ENCODE assay signal across 8 cellular contexts in the genomic region with DNA sequence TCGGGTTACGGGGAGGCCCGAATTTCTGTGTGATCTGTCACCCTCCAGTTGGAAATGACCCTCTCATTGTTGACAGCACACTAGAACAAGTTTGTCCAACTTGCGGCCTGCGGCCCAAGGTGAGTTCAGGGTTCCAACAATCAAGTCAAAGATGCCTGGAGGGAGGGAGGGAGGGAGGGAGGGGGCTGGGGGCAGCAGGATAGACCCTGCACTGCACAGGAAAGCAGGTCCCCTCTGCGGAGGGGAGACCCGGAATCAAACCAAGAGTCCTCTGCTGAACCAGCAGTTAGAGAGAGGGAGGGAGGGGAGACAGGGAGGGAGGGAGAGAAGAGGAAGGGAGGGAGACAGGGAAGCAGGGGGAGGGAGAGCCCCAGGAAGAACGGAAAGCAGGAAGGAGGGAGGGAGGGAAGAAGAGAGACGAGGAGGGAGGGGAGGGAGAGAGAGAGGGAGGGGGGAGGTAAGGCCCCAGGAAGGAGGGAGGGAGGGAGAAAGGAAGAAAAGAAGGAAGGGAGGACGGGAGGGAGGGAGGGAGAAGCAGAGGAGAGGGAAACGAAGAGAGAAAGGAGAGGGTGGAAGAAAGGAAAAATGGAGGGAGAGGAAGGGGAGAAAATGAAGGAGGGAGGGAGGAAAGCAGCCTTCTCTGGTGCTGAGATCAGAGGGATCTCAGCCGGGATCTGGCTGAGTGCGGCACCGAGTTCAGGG.
DNase-seq lines count a peak whose midpoint lies in the region; ATAC-seq and TF ChIP-seq lines count a peak whose summit lies in the region.

No MANE protein-coding gene starts in this region.

- H3K36me3 ChIP-seq in ACC112 (ENCODE audit: insufficient read depth, low read length) (no peaks in the 10 kb centered on the region), MM.1S (replicated peaks; ENCODE audit: insufficient read depth, low read length) (no peaks in the 10 kb centered on the region), esophagus squamous epithelium (no peaks in the 10 kb centered on the region), neutrophil (no peaks in the 10 kb centered on the region)

- peaks cover 32% of the 10 kb centered on the region for H3K4me1 ChIP-seq in ACC112 (ENCODE audit: control insufficient read depth, insufficient read depth, low read length, unreplicated experiment)
- H3K4me1 ChIP-seq in MM.1S (ENCODE audit: low read length) = no peaks in the 10 kb centered on the region
- peaks cover 10 to 73% (median 25%) of the 10 kb centered on the region in 3 donors for H3K4me1 ChIP-seq in esophagus squamous epithelium
- peaks cover 5 to 26% of the 10 kb centered on the region in 2 experiments for H3K4me1 ChIP-seq in neutrophil (ENCODE audit: control insufficient read depth in 1 of 2, insufficient read depth in 1 of 2, low read depth in 1 of 2, low read length in 1 of 2)

- no peak for TF ChIP-seq POLR2A in esophagus squamous epithelium (IDR thresholded peaks at IDR 0.05)

- no peaks in the 10 kb centered on the region for H3K79me2 ChIP-seq in ACC112 (ENCODE audit: control insufficient read depth, insufficient read depth, low read length, unreplicated experiment)
- no peaks in the 10 kb centered on the region for H3K79me2 ChIP-seq in MM.1S (ENCODE audit: low read length)

- intact Hi-C loops in esophagus squamous epithelium (cut with DNase I) = loop anchor here (5.0 kb wide), 1 partner anchor 1147 kb away; the partner anchor contains the start of gene CDH11

- H3K4me3 ChIP-seq in ACC112 (ENCODE audit: low read depth, low read length) (peak overlapping the region; percentile 84), MM.1S (ENCODE audit: low read length) (peak overlapping the region; percentile 24; the same call in 1 of the 2 replicates), esophagus squamous epithelium (peak overlapping the region; percentile 12 to 57 (median 30)), neutrophil (ENCODE audit: low read depth in 1 of 2, low read length in 1 of 2) (peak overlapping the region; percentile 41 to 60)

- no peaks in the 10 kb centered on the region for H3K9me2 ChIP-seq in MM.1S (replicated peaks; ENCODE audit: insufficient read depth, low read length)

- 39 to 55% methylated on average over 6 to 12 of the region's 14 CpGs for WGBS in esophagus squamous epithelium, 2 donors

- H3K27ac ChIP-seq in ACC112 (ENCODE audit: low read depth, low read length) = peak overlapping the region; percentile 52
- H3K27ac ChIP-seq in MM.1S (ENCODE audit: low read length) = no peak overlapping the region
- H3K27ac ChIP-seq in esophagus squamous epithelium = peak overlapping the region in 3 of 4 donors; percentile 7 to 53 (median 24)
- H3K27ac ChIP-seq in neutrophil = peak overlapping the region; percentile 37

- peak overlapping the region; percentile 73; the same call in 1 of the 2 replicates for H3K4me2 ChIP-seq in MM.1S (ENCODE audit: low read depth, low read length)

- no peak for TF ChIP-seq CTCF in MM.1S (IDR thresholded peaks at IDR 0.05; ENCODE audit: low read length)
- no peak for TF ChIP-seq CTCF in esophagus squamous epithelium (IDR thresholded peaks at IDR 0.05)
- TF ChIP-seq CTCF in neutrophil (IDR thresholded peaks at IDR 0.05) = no peak

- DNase-seq in MM.1S = no peak
- no peak for DNase-seq in esophagus squamous epithelium (lab: John Stamatoyannopoulos, UW)
- no peak for DNase-seq in NCI-H2171 treated with DMSO at 0.1 percent for 48 hours (lab: John Stamatoyannopoulos, UW)
- no peak for DNase-seq in NCI-H1092 treated with DMSO at 0.1 percent for 48 hours (lab: John Stamatoyannopoulos, UW)
- no peak for DNase-seq in NCI-H526 (lab: John Stamatoyannopoulos, UW)

- H3K9me3 ChIP-seq in MM.1S (replicated peaks; ENCODE audit: insufficient read depth, low read length) = no peaks in the 10 kb centered on the region
- no peaks in the 10 kb centered on the region for H3K9me3 ChIP-seq in esophagus squamous epithelium
- H3K9me3 ChIP-seq in neutrophil = no peaks in the 10 kb centered on the region

- H3K9ac ChIP-seq in MM.1S (ENCODE audit: low read length) = no peak overlapping the region

- H2AFZ ChIP-seq in ACC112 (ENCODE audit: low read length, unreplicated experiment) = peak overlapping the region; percentile 91
- H2AFZ ChIP-seq in MM.1S (ENCODE audit: low read length) = peak overlapping the region; percentile 20

- no peak for ATAC-seq in HG03457 (IDR thresholded peaks at IDR 0.05; ENCODE audit: unreplicated experiment)

- no peaks in the 10 kb centered on the region for H4K20me1 ChIP-seq in MM.1S (ENCODE audit: insufficient read depth, low read length)

- H3K27me3 ChIP-seq in ACC112 (ENCODE audit: insufficient read depth, low read length) (no peaks in the 10 kb centered on the region), MM.1S (replicated peaks; ENCODE audit: insufficient read depth, low read length) (no peaks in the 10 kb centered on the region), esophagus squamous epithelium (peaks cover 0 to 14% (median 0%) of the 10 kb centered on the region in 4 donors), neutrophil (peaks cover 30% of the 10 kb centered on the region)

- no peaks in the 10 kb centered on the region for H3F3A ChIP-seq in MM.1S (ENCODE audit: insufficient read depth, low read length)

Comparison
In these comparisons a context has a peak if more than half of its experiments do, and no peak if none do; other contexts are left out.
1. H3K4me3 ChIP-seq: peak in every context shown above with its lines; median percentile 84 in ACC112; 50 in neutrophil; 30 in esophagus squamous epithelium; 24 in MM.1S.